ENCODE assay signal across 1 cellular context in the genomic region with DNA sequence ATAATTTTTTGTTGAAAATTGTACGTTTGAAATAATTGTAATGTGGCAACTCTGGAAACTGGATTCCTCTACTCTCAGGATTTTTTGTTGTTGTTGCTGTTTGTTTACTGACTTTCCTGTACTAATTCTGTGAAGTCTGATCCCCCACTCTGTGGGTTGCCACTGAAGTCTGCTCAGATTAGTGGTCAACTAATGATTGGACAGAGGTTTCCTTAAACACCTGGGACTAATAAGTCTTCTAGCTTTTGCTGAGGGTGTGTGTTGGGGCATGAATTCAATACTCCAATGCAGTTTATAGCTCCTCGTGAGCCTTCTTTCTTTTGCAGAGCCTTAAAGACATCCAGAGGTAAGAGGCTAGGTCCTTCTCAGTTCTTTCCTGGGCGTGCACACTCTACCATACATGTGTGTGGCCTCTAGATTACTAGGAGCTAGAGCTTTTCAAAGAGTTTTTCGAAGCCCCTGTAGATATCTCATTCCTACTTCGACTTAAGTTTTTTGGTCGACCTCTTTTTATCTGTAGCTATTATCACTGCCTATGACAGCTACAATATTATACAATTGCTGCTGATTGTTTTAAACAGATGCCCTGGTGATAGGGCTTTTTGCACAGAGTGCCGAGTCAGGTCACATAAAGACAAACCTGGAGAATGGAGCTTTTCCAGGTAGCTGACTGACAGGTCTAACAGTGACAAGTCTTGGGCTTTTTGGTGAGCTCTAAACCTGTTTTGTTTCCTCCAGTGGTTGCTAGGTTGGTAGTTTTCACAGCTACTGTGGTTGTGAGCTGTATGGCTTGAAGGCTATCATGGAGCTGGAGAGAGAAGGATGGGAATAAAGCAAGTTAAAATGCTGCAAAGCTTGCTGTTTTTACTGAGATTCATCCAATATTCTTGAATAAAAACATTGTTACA.
A peak's percentile ranks its signal among the peaks of the same experiment; 100 is the strongest.
TF ChIP-seq lines count a peak whose summit lies in the region.

No MANE protein-coding gene starts in this region.

TF ChIP-seq in K562, 482 proteins besides CTCF, POLR2A, EP300 and RAD21 (continued from another document and continues in another):
- TF ChIP-seq, protein P1, sequence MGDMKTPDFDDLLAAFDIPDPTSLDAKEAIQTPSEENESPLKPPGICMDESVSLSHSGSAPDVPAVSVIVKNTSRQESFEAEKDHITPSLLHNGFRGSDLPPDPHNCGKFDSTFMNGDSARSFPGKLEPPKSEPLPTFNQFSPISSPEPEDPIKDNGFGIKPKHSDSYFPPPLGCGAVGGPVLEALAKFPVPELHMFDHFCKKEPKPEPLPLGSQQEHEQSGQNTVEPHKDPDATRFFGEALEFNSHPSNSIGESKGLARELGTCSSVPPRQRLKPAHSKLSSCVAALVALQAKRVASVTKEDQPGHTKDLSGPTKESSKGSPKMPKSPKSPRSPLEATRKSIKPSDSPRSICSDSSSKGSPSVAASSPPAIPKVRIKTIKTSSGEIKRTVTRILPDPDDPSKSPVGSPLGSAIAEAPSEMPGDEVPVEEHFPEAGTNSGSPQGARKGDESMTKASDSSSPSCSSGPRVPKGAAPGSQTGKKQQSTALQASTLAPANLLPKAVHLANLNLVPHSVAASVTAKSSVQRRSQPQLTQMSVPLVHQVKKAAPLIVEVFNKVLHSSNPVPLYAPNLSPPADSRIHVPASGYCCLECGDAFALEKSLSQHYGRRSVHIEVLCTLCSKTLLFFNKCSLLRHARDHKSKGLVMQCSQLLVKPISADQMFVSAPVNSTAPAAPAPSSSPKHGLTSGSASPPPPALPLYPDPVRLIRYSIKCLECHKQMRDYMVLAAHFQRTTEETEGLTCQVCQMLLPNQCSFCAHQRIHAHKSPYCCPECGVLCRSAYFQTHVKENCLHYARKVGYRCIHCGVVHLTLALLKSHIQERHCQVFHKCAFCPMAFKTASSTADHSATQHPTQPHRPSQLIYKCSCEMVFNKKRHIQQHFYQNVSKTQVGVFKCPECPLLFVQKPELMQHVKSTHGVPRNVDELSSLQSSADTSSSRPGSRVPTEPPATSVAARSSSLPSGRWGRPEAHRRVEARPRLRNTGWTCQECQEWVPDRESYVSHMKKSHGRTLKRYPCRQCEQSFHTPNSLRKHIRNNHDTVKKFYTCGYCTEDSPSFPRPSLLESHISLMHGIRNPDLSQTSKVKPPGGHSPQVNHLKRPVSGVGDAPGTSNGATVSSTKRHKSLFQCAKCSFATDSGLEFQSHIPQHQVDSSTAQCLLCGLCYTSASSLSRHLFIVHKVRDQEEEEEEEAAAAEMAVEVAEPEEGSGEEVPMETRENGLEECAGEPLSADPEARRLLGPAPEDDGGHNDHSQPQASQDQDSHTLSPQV (IDR thresholded peaks at IDR 0.05) = no peak
- TF ChIP-seq HDAC8 (tag; IDR thresholded peaks at IDR 0.05) (no peak), MAFG (tag; conservative IDR thresholded peaks at IDR 0.05) (0 out of 2 replicates have a peak, but pooled peaks have one; percentile 13), BDP1 (IDR thresholded peaks at IDR 0.05; ENCODE audit: insufficient read depth, insufficient read length) (no peak), TAL1 (IDR thresholded peaks at IDR 0.05) (peak; percentile 37; the same call in 1 of the 2 replicates), ZNF263 (CRISPR knock-in tag; IDR thresholded peaks at IDR 0.05; ENCODE audit: borderline replicate concordance) (no peak), TCF3 (CRISPR knock-in tag; IDR thresholded peaks at IDR 0.05) (peak; percentile 20; the same call in 1 of the 2 replicates), GTF2F1 (IDR thresholded peaks at IDR 0.05; ENCODE audit: low read depth, low read length) (no peak), RFX5 (IDR thresholded peaks at IDR 0.05; ENCODE audit: low read depth, low read length) (no peak), IFI16 (CRISPR knock-in tag; IDR thresholded peaks at IDR 0.05) (no peak), SETDB1 (IDR thresholded peaks at IDR 0.05; ENCODE audit: low read length) (no peak), MCM7 (IDR thresholded peaks at IDR 0.05) (no peak), BRD4 (IDR thresholded peaks at IDR 0.05) (no peak), CBX3 (IDR thresholded peaks at IDR 0.05; ENCODE audit: borderline replicate concordance in 1 of 2, low read length in 2 of 2) (peak in 1 of 2 experiments; percentile 10; a peak in 1 of 3 replicates), ZNF274 (IDR thresholded peaks at IDR 0.05; ENCODE audit: borderline replicate concordance, low read depth, low read length) (no peak), GTF2A2 (tag; IDR thresholded peaks at IDR 0.05) (no peak), ZNF121 (CRISPR knock-in tag; conservative IDR thresholded peaks at IDR 0.05) (no peak), NFIX (CRISPR knock-in tag; IDR thresholded peaks at IDR 0.05; ENCODE audit: low read depth) (no peak), MTA2 (IDR thresholded peaks at IDR 0.05; ENCODE audit: low read depth) (no peak)
- TF ChIP-seq, protein P2, sequence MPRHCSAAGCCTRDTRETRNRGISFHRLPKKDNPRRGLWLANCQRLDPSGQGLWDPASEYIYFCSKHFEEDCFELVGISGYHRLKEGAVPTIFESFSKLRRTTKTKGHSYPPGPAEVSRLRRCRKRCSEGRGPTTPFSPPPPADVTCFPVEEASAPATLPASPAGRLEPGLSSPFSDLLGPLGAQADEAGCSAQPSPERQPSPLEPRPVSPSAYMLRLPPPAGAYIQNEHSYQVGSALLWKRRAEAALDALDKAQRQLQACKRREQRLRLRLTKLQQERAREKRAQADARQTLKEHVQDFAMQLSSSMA (CRISPR knock-in tag; IDR thresholded peaks at IDR 0.05) = no peak
- TF ChIP-seq, protein P3, sequence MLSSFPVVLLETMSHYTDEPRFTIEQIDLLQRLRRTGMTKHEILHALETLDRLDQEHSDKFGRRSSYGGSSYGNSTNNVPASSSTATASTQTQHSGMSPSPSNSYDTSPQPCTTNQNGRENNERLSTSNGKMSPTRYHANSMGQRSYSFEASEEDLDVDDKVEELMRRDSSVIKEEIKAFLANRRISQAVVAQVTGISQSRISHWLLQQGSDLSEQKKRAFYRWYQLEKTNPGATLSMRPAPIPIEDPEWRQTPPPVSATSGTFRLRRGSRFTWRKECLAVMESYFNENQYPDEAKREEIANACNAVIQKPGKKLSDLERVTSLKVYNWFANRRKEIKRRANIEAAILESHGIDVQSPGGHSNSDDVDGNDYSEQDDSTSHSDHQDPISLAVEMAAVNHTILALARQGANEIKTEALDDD (IDR thresholded peaks at IDR 0.05) = peak; percentile 47
- TF ChIP-seq, protein P4, sequence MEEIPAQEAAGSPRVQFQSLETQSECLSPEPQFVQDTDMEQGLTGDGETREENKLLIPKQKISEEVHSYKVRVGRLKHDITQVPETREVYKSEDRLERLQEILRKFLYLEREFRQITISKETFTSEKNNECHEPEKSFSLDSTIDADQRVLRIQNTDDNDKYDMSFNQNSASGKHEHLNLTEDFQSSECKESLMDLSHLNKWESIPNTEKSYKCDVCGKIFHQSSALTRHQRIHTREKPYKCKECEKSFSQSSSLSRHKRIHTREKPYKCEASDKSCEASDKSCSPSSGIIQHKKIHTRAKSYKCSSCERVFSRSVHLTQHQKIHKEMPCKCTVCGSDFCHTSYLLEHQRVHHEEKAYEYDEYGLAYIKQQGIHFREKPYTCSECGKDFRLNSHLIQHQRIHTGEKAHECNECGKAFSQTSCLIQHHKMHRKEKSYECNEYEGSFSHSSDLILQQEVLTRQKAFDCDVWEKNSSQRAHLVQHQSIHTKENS (CRISPR knock-in tag; IDR thresholded peaks at IDR 0.05) = no peak
- TF ChIP-seq, protein P5, sequence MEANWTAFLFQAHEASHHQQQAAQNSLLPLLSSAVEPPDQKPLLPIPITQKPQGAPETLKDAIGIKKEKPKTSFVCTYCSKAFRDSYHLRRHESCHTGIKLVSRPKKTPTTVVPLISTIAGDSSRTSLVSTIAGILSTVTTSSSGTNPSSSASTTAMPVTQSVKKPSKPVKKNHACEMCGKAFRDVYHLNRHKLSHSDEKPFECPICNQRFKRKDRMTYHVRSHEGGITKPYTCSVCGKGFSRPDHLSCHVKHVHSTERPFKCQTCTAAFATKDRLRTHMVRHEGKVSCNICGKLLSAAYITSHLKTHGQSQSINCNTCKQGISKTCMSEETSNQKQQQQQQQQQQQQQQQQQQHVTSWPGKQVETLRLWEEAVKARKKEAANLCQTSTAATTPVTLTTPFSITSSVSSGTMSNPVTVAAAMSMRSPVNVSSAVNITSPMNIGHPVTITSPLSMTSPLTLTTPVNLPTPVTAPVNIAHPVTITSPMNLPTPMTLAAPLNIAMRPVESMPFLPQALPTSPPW (CRISPR knock-in tag; IDR thresholded peaks at IDR 0.05) = no peak
- TF ChIP-seq, protein P6, sequence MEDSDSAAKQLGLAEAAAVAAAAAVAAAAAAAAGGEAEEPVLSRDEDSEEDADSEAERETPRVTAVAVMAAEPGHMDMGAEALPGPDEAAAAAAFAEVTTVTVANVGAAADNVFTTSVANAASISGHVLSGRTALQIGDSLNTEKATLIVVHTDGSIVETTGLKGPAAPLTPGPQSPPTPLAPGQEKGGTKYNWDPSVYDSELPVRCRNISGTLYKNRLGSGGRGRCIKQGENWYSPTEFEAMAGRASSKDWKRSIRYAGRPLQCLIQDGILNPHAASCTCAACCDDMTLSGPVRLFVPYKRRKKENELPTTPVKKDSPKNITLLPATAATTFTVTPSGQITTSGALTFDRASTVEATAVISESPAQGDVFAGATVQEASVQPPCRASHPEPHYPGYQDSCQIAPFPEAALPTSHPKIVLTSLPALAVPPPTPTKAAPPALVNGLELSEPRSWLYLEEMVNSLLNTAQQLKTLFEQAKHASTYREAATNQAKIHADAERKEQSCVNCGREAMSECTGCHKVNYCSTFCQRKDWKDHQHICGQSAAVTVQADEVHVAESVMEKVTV (CRISPR knock-in tag; IDR thresholded peaks at IDR 0.05) = no peak
- TF ChIP-seq, protein P7, sequence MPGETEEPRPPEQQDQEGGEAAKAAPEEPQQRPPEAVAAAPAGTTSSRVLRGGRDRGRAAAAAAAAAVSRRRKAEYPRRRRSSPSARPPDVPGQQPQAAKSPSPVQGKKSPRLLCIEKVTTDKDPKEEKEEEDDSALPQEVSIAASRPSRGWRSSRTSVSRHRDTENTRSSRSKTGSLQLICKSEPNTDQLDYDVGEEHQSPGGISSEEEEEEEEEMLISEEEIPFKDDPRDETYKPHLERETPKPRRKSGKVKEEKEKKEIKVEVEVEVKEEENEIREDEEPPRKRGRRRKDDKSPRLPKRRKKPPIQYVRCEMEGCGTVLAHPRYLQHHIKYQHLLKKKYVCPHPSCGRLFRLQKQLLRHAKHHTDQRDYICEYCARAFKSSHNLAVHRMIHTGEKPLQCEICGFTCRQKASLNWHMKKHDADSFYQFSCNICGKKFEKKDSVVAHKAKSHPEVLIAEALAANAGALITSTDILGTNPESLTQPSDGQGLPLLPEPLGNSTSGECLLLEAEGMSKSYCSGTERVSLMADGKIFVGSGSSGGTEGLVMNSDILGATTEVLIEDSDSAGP (CRISPR knock-in tag; IDR thresholded peaks at IDR 0.05) = no peak
- TF ChIP-seq, protein P8, sequence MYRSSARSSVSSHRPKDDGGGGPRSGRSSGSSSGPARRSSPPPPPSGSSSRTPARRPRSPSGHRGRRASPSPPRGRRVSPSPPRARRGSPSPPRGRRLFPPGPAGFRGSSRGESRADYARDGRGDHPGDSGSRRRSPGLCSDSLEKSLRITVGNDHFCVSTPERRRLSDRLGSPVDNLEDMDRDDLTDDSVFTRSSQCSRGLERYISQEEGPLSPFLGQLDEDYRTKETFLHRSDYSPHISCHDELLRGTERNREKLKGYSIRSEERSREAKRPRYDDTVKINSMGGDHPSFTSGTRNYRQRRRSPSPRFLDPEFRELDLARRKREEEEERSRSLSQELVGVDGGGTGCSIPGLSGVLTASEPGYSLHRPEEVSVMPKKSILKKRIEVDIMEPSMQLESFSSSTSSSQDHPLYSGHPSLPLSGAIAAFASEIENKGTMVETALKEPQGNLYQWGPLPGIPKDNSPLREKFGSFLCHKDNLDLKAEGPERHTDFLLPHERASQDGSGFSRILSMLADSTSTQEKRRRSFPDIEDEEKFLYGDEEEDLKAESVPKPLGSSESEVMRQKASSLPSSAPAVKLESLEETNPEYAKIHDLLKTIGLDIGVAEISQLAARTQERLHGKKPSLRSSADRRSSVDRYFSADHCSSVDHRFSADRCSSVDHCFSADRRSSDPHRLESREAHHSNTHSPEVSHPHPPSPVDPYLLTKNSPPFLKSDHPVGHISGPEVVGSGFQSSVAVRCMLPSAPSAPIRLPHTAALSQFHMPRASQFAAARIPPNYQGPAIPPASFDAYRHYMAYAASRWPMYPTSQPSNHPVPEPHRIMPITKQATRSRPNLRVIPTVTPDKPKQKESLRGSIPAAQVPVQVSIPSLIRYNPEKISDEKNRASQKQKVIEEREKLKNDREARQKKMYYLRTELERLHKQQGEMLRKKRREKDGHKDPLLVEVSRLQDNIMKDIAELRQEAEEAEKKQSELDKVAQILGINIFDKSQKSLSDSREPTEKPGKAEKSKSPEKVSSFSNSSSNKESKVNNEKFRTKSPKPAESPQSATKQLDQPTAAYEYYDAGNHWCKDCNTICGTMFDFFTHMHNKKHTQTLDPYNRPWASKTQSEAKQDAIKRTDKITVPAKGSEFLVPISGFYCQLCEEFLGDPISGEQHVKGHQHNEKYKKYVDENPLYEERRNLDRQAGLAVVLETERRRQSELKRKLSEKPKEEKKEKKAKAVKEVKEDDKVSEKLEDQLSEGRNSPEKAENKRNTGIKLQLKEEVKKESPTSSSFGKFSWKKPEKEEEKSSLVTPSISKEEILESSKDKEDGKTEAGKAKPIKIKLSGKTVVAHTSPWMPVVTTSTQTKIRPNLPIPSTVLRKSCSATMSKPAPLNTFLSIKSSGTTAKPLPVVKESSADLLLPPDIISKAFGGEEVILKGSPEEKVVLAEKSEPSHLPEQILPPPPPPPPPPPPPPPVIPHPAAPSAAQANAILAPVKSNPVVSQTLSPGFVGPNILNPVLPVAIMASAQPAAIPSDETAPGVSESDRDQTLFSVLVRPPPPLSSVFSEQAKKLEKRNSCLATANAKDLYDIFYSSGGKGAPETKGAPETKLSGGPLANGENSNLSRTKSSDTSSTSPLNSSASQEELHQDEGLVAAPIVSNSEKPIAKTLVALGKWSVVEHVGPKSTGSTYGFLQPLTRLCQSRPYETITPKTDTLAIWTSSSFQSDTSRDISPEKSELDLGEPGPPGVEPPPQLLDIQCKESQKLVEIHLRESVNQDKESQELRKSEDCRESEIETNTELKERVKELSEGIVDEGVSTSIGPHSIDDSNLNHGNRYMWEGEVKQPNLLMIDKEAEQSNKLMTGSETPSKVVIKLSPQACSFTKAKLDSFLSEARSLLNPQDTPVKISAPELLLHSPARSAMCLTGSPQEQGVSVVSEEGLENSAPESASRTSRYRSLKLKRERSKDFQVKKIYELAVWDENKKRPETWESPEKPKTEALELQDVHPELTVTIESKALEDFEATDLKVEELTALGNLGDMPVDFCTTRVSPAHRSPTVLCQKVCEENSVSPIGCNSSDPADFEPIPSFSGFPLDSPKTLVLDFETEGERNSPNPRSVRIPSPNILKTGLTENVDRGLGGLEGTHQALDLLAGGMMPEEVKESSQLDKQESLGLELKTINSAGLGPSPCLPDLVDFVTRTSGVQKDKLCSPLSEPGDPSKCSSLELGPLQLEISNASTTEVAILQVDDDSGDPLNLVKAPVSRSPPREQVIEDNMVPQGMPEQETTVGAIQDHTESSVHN (IDR thresholded peaks at IDR 0.05; ENCODE audit: borderline replicate concordance in 1 of 2, low read depth in 1 of 2) = no peak
- TF ChIP-seq, protein P9, sequence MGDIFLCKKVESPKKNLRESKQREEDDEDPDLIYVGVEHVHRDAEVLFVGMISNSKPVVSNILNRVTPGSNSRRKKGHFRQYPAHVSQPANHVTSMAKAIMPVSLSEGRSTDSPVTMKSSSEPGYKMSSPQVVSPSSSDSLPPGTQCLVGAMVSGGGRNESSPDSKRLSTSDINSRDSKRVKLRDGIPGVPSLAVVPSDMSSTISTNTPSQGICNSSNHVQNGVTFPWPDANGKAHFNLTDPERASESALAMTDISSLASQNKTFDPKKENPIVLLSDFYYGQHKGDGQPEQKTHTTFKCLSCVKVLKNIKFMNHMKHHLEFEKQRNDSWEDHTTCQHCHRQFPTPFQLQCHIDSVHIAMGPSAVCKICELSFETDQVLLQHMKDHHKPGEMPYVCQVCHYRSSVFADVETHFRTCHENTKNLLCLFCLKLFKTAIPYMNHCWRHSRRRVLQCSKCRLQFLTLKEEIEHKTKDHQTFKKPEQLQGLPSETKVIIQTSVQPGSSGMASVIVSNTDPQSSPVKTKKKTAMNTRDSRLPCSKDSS (IDR thresholded peaks at IDR 0.05; ENCODE audit: low read depth, partially characterized antibody) = no peak
